Comparison of ENCODE assay signal across 28 cellular contexts in genomic region chr5:125609011-125609410, GRCh38.
"Had no signal": no experiment of that assay in that cellular context is flagged by ENCODE, and none has a peak within 500 bp of the region (broad histone marks: within the 10 kb centered on the region; RNA-seq: fewer than 3 reads in every experiment).

No MANE protein-coding gene starts in this region.

- H3K4me1 ChIP-seq: Peyer's patch, SJSA1 had no signal

- H3K27ac ChIP-seq: brain microvascular endothelial cell, cardiac muscle cell, Peyer's patch, RWPE1, SJSA1 had no signal

- H3K4me1 Mint-ChIP-seq: activated T-helper 17 cell treated with anti-CD3 and anti-CD28 coated beads, Interleukin-2, amount 50 U/mL, for 72 hours; WTC11 had no signal

- H3K4me3 Mint-ChIP-seq: activated CD4-positive, alpha-beta memory T cell treated with anti-CD3 and anti-CD28 coated beads for 36 hours; activated naive CD4-positive, alpha-beta T cell treated with anti-CD3 and anti-CD28 coated beads for 36 hours; activated naive CD8-positive, alpha-beta T cell; activated T-helper 17 cell treated with anti-CD3 and anti-CD28 coated beads, Interleukin-2, amount 50 U/mL, for 72 hours; T-helper 1 cell treated with Interleukin-12 subunit alpha and Interleukin-12 subunit beta and Interleukin-4 antibody, amounts not matched to agents 30 μg/mL and 1 μg/mL, for 36 hours; WTC11 had no signal

- H3K36me3 ChIP-seq: brain microvascular endothelial cell, cardiac muscle cell, MG63, Peyer's patch, SJSA1 had no signal

- H3K27me3 Mint-ChIP-seq: activated CD4-positive, alpha-beta memory T cell treated with anti-CD3 and anti-CD28 coated beads for 36 hours; activated naive CD8-positive, alpha-beta T cell; activated T-helper 17 cell treated with anti-CD3 and anti-CD28 coated beads, Interleukin-2, amount 50 U/mL, for 72 hours had no signal

- ATAC-seq: activated T-helper 17 cell treated with anti-CD3 and anti-CD28 coated beads, Interleukin-2, amount 50 U/mL, for 72 hours; SK-N-SH treated with all-trans-retinoic acid at 6 μM for 48 hours; WTC11 had no signal

- DNase-seq: activated CD4-positive, alpha-beta memory T cell treated with anti-CD3 and anti-CD28 coated beads for 36 hours; activated CD4-positive, alpha-beta T cell treated with anti-CD3 and anti-CD28 coated beads for 48 hours; activated CD4-positive, CD25-positive, alpha-beta regulatory T cell treated with anti-CD3 and anti-CD28 coated beads, Interleukin-2, amount 50 U/mL, for 72 hours; activated CD8-positive, alpha-beta memory T cell treated with anti-CD3 and anti-CD28 coated beads for 24 hours; activated gamma-delta T cell; activated naive CD4-positive, alpha-beta T cell treated with anti-CD3 and anti-CD28 coated beads for 36 hours; activated T-cell treated with anti-CD3 and anti-CD28 coated beads for 4 hours; activated T-cell treated with anti-CD3 and anti-CD28 coated beads, Interleukin-2, amount 50 U/mL, for 48 hours; brain microvascular endothelial cell; MG63; NCI-H1105; NCI-H1436 treated with DMSO at 0.1 percent for 48 hours; NCI-H187; NCI-H2081 treated with DMSO at 0.1 percent for 48 hours; NCI-H2171 treated with DMSO at 0.1 percent for 48 hours; NCI-H510A; NCI-H526 treated with DMSO at 0.1 percent for 48 hours; NCI-H82; Peyer's patch; Right ventricle myocardium superior had no signal

- H3K4me3 ChIP-seq: cardiac muscle cell, MG63, Peyer's patch, SJSA1 had no signal

- H3K36me3 Mint-ChIP-seq: activated CD4-positive, alpha-beta memory T cell treated with anti-CD3 and anti-CD28 coated beads for 36 hours; activated naive CD8-positive, alpha-beta T cell had no signal

- H3K27ac Mint-ChIP-seq: activated CD4-positive, alpha-beta memory T cell treated with anti-CD3 and anti-CD28 coated beads for 36 hours; activated naive CD4-positive, alpha-beta T cell treated with anti-CD3 and anti-CD28 coated beads for 36 hours; activated naive CD8-positive, alpha-beta T cell; activated T-helper 17 cell treated with anti-CD3 and anti-CD28 coated beads, Interleukin-2, amount 50 U/mL, for 72 hours; T-helper 1 cell treated with Interleukin-12 subunit alpha and Interleukin-12 subunit beta and Interleukin-4 antibody, amounts not matched to agents 30 μg/mL and 1 μg/mL, for 36 hours; WTC11 had no signal

- H3K9me3 ChIP-seq: MG63, Peyer's patch, SJSA1 had no signal

- H3K27me3 ChIP-seq: brain microvascular endothelial cell, cardiac muscle cell, MG63, Peyer's patch, SJSA1 had no signal
